In the genomic region with DNA sequence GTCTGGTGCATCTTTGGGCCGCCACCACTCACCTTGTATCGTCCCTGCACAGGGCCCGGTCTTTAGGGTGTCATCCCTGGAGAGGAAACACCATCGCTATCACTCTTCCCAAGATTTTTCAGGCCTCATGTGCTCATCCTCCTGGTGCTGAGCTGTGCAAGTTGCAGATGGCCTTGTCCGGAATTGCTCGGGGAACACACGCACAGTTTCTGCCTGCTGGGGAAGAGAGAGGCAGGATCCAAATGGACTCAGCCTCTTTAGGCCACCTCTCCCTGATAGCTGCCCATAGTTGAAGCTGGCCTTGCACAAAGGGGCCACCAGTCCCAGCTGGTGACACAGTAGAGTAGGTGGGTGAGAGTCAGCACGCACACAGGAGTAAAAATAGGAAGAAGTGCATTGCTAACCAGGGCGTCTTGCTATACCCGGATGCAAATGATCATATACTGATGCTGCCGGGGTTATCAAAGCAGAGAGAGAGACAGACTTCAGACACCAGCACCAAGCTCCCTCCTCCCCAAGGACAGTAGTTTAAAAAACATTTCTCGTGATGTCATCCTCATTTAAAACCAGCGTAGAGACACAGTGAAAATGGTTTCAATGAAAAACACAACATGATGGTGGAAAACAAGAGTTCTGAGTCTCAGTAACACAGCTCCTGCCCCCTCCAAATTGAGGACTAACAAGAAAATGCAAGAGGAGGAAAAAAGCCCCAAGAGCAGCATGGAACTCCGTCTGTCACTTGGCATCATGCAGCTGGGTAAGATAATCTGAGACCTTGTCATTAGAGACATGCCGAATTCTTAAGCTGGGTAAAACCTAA, we compare ENCODE assay signal across 28 cellular contexts.
DNase-seq lines count a peak whose midpoint lies in the region; ATAC-seq, FAIRE-seq and TF ChIP-seq lines count a peak whose summit lies in the region.
"Had no signal": no experiment of that assay in that cellular context is flagged by ENCODE, and none has a peak within 500 bp of the region (broad histone marks: within the 10 kb centered on the region; RNA-seq: fewer than 3 reads in every experiment).

No MANE protein-coding gene starts in this region.

- POLR2A ChIA-PET in K562 (lab: Yijun Ruan, JAX): interaction anchor here (1.0 kb wide), 1 partner anchor 7 kb away, joined by 4 read pairs; no protein-coding TSS in a partner anchor

- H3K4me1 ChIP-seq in Karpas-422 (ENCODE audit: low read length) (peaks cover 46% of the 10 kb centered on the region), K562 (replicated peaks in 1 of 2; ENCODE audit: control insufficient read depth in 2 of 2, insufficient read depth in 2 of 2, low read length in 2 of 2) (peaks cover 18 to 37% of the 10 kb centered on the region in 2 experiments; a peak in 4 of 5 replicates), osteoblast (ENCODE audit: insufficient read depth, low read length) (peaks cover 6% of the 10 kb centered on the region)
- H3K4me1 ChIP-seq: thyroid gland had no signal

- peaks cover 7% of the 10 kb centered on the region for H3K4me1 Mint-ChIP-seq in activated T-helper 1 cell treated with anti-CD3 and anti-CD28 coated beads, Interleukin-12 subunit alpha, Interleukin-12 subunit beta, Interleukin-2, Interleukin-4 antibody, amounts not matched to agents 30 ng/mL and 10 ng/mL and 1 ng/mL, durations not matched to agents 14 hours and 24 hours and 36 hours (ENCODE audit: low read depth)
- H3K4me1 Mint-ChIP-seq: central memory CD8-positive, alpha-beta T cell; natural killer cell had no signal

- FAIRE-seq in K562 (lab: Jason Lieb, UNC): no peak
- FAIRE-seq: GM18507, small intestine had no signal

- no peak for TF ChIP-seq EP300 in K562 (IDR thresholded peaks at IDR 0.05; ENCODE audit: low read length)

- H3K36me3 Mint-ChIP-seq in activated T-helper 1 cell treated with anti-CD3 and anti-CD28 coated beads, Interleukin-12 subunit alpha, Interleukin-12 subunit beta, Interleukin-2, Interleukin-4 antibody, amounts not matched to agents 30 ng/mL and 10 ng/mL and 1 ng/mL, durations not matched to agents 14 hours and 24 hours and 36 hours (ENCODE audit: low read depth): no peaks in the 10 kb centered on the region
- H3K36me3 Mint-ChIP-seq: activated naive CD4-positive, alpha-beta T cell treated with anti-CD3 and anti-CD28 coated beads, Interleukin-2, amount 50 U/mL, for 24 hours; mesothelial cell of epicardium; natural killer cell had no signal

- no peak overlapping the region for H3K4me3 Mint-ChIP-seq in activated T-helper 1 cell treated with anti-CD3 and anti-CD28 coated beads, Interleukin-12 subunit alpha, Interleukin-12 subunit beta, Interleukin-2, Interleukin-4 antibody, amounts not matched to agents 30 ng/mL and 10 ng/mL and 1 ng/mL, durations not matched to agents 14 hours and 24 hours and 36 hours
- H3K4me3 Mint-ChIP-seq: activated B cell treated with CpG ODN at 0.5 μM for 24 hours; activated naive CD4-positive, alpha-beta T cell treated with anti-CD3 and anti-CD28 coated beads, Interleukin-2, amount 50 U/mL, for 24 hours; activated T-helper 17 cell treated with anti-CD3 and anti-CD28 coated beads, Interleukin-2, amount 50 U/mL, for 72 hours; central memory CD8-positive, alpha-beta T cell; mesothelial cell of epicardium; natural killer cell; stimulated activated naive CD8-positive, alpha-beta T cell treated with anti-CD3 and anti-CD28 coated beads, Interleukin-15, amount 100 ng/mL, for 72 hours had no signal

- peak overlapping the region; percentile 13; the same call in 1 of the 2 replicates for H2AFZ ChIP-seq in Karpas-422 (ENCODE audit: low read length)
- H2AFZ ChIP-seq in K562 (ENCODE audit: low read depth, low read length): peak overlapping the region; percentile 29
- peak overlapping the region; percentile 79 for H2AFZ ChIP-seq in osteoblast (ENCODE audit: low read length)

- TF ChIP-seq CTCF in K562 (IDR thresholded peaks at IDR 0.05 in 2 of 3, conservative IDR thresholded peaks at IDR 0.05 in 1 of 3; ENCODE audit: insufficient read depth in 2 of 3, low read depth in 1 of 3, low read length in 3 of 3) (no peak), osteoblast (IDR thresholded peaks at IDR 0.05; ENCODE audit: extremely low read depth, low read depth, low read length) (no peak)

- TF ChIP-seq POLR2A in K562 (conservative IDR thresholded peaks at IDR 0.05): no peak

- H3K9me3 ChIP-seq in Karpas-422 (ENCODE audit: low read length) (no peaks in the 10 kb centered on the region), K562 (replicated peaks; ENCODE audit: control insufficient read depth, insufficient read depth, low read depth, low read length) (no peaks in the 10 kb centered on the region), osteoblast (ENCODE audit: low read depth, low read length) (no peaks in the 10 kb centered on the region)
- H3K9me3 ChIP-seq: Peyer's patch, thyroid gland had no signal

- intact Hi-C loops in K562 (cut with micrococcal nuclease): no loop called here
- intact Hi-C loops in activated T-helper 1 cell treated with anti-CD3 and anti-CD28 coated beads, Interleukin-12 subunit alpha, Interleukin-12 subunit beta, Interleukin-2, Interleukin-4 antibody, amounts not matched to agents 30 ng/mL and 10 ng/mL and 1 ng/mL, durations not matched to agents 14 hours and 24 hours and 36 hours (cut with micrococcal nuclease): no loop called here

- H3K4me2 ChIP-seq in Karpas-422 (ENCODE audit: low read depth, low read length, poor library complexity, severe bottlenecking) (peak overlapping the region; percentile 59), K562 (ENCODE audit: insufficient read depth, low read length) (no peak overlapping the region), osteoblast (ENCODE audit: insufficient read depth, low read length) (no peak overlapping the region)

- no peaks in the 10 kb centered on the region for H4K20me1 ChIP-seq in Karpas-422 (ENCODE audit: insufficient read depth, low read depth, low read length)
- no peaks in the 10 kb centered on the region for H4K20me1 ChIP-seq in K562 (replicated peaks; ENCODE audit: control insufficient read depth, insufficient read depth, low read length)
- no peaks in the 10 kb centered on the region for H4K20me1 ChIP-seq in osteoblast (ENCODE audit: insufficient read depth, low read length)

- H3K9ac ChIP-seq in Karpas-422 (ENCODE audit: low read length): peak overlapping the region; percentile 52
- H3K9ac ChIP-seq in K562 (ENCODE audit: insufficient read depth in 1 of 2, low read depth in 2 of 2, low read length in 2 of 2): peak overlapping the region in 1 of 2 experiments; percentile 4; a peak in 1 of 4 replicates

- DNase-seq in NCI-H2171 treated with DMSO at 0.1 percent for 48 hours (lab: John Stamatoyannopoulos, UW) (peak; percentile 51), NCI-H2171 (lab: John Stamatoyannopoulos, UW) (no peak), Karpas-422 (peak; percentile 67), K562 (ENCODE audit: extremely low read depth in 1 of 4, low spot score in 3 of 4) (no peak), osteoblast (ENCODE audit: insufficient read length, low spot score, missing footprints) (no peak), H7 (no peak), cortex of kidney (lab: John Stamatoyannopoulos, UW) (no peak)
- DNase-seq in activated T-helper 1 cell treated with anti-CD3 and anti-CD28 coated beads, Interleukin-12 subunit alpha, Interleukin-12 subunit beta, Interleukin-2, Interleukin-4 antibody, amounts not matched to agents 30 ng/mL and 10 ng/mL and 1 ng/mL, durations not matched to agents 14 hours and 24 hours and 36 hours (ENCODE audit: low spot score): no peak
- DNase-seq: 8988T; activated B cell treated with CpG ODN at 0.5 μM for 24 hours; activated CD4-positive, alpha-beta T cell treated with anti-CD3 and anti-CD28 coated beads, Interleukin-2, amount 50 U/mL, for 1 hour; DMS53; GDM1; islet precursor cell; natural killer cell; NCI-H1694; Peyer's patch; small intestine; stimulated activated CD4-positive, alpha-beta T cell treated with anti-CD3 and anti-CD28 coated beads, Interleukin-1b, Interleukin-23, amount 100 ng/mL, for 48 hours; stimulated activated CD8-positive, alpha-beta memory T cell treated with anti-CD3 and anti-CD28 coated beads, Interleukin-4, amount 100 ng/mL, for 48 hours; stimulated activated naive CD8-positive, alpha-beta T cell treated with anti-CD3 and anti-CD28 coated beads, Interleukin-15, amount 100 ng/mL, for 72 hours; thyroid gland had no signal

- BruUV-seq in K562 (replicated peaks; lab: Mats Ljungman, UMichigan): no TSS peak

- H3K27ac ChIP-seq in Karpas-422 (ENCODE audit: low read length) (peak overlapping the region; percentile 51; the same call in 1 of the 2 replicates), K562 (ENCODE audit: extremely low read depth, low read depth, low read length) (no peak overlapping the region), osteoblast (ENCODE audit: low read depth, low read length) (no peak overlapping the region)
- H3K27ac ChIP-seq: Peyer's patch, thyroid gland had no signal

- no peak for TF ChIP-seq RAD21 in K562 (CRISPR knock-in tag; conservative IDR thresholded peaks at IDR 0.05 in 1 of 2, IDR thresholded peaks at IDR 0.05 in 1 of 2)

- H3K9me2 ChIP-seq in Karpas-422 (replicated peaks; ENCODE audit: insufficient read depth, low read length): no peaks in the 10 kb centered on the region

- H3K36me3 ChIP-seq in Karpas-422 (ENCODE audit: insufficient read depth, low read length): no peaks in the 10 kb centered on the region
- H3K36me3 ChIP-seq in K562 (ENCODE audit: control insufficient read depth, insufficient read depth, low read length): no peaks in the 10 kb centered on the region
- no peaks in the 10 kb centered on the region for H3K36me3 ChIP-seq in osteoblast (ENCODE audit: insufficient read depth, low read length)
- no peaks in the 10 kb centered on the region for H3K36me3 ChIP-seq in H7 (replicated peaks; ENCODE audit: control insufficient read depth, insufficient read depth, low read length)
- H3K36me3 ChIP-seq: Peyer's patch, thyroid gland had no signal

- no peaks in the 10 kb centered on the region for H3K9me3 Mint-ChIP-seq in activated T-helper 1 cell treated with anti-CD3 and anti-CD28 coated beads, Interleukin-12 subunit alpha, Interleukin-12 subunit beta, Interleukin-2, Interleukin-4 antibody, amounts not matched to agents 30 ng/mL and 10 ng/mL and 1 ng/mL, durations not matched to agents 14 hours and 24 hours and 36 hours
- H3K9me3 Mint-ChIP-seq: activated B cell treated with CpG ODN at 0.5 μM for 24 hours; activated naive CD4-positive, alpha-beta T cell treated with anti-CD3 and anti-CD28 coated beads, Interleukin-2, amount 50 U/mL, for 24 hours; activated T-helper 17 cell treated with anti-CD3 and anti-CD28 coated beads, Interleukin-2, amount 50 U/mL, for 72 hours; central memory CD8-positive, alpha-beta T cell; mesothelial cell of epicardium; natural killer cell; stimulated activated naive CD8-positive, alpha-beta T cell treated with anti-CD3 and anti-CD28 coated beads, Interleukin-15, amount 100 ng/mL, for 72 hours had no signal

- H3K27me3 ChIP-seq in Karpas-422 (ENCODE audit: low read length) (no peaks in the 10 kb centered on the region), K562 (ENCODE audit: control insufficient read depth in 2 of 2, insufficient read depth in 2 of 2, low read length in 2 of 2) (no peaks in the 10 kb centered on the region), osteoblast (ENCODE audit: insufficient read depth, low read length) (no peaks in the 10 kb centered on the region), H7 (ENCODE audit: control insufficient read depth, insufficient read depth, low read length) (no peaks in the 10 kb centered on the region)
- H3K27me3 ChIP-seq: Peyer's patch, thyroid gland had no signal

- no peak for ATAC-seq in K562
- ATAC-seq: activated T-helper 17 cell treated with anti-CD3 and anti-CD28 coated beads, Interleukin-2, amount 50 U/mL, for 72 hours; HCT116; natural killer cell; stimulated activated naive CD8-positive, alpha-beta T cell treated with anti-CD3 and anti-CD28 coated beads, Interleukin-15, amount 100 ng/mL, for 72 hours had no signal

- H3K4me3 ChIP-seq in Karpas-422 (ENCODE audit: low read length) (peak overlapping the region; percentile 40; the same call in 1 of the 2 replicates), K562 (no peak overlapping the region), osteoblast (ENCODE audit: insufficient read depth, low read length) (no peak overlapping the region), H7 (ENCODE audit: insufficient read depth, low read depth, low read length) (no peak overlapping the region)
- H3K4me3 ChIP-seq: Peyer's patch, thyroid gland had no signal

- 70% methylated on average over 15 of the region's 15 CpGs for WGBS in K562 (ENCODE audit: insufficient coverage, low coverage, missing lambda C conversion rate)

- CTCF ChIA-PET in K562 (lab: Yijun Ruan, JAX; ENCODE audit: low intra/inter-chr PET ratio): no interaction called here

- no peaks in the 10 kb centered on the region for H3K9me1 ChIP-seq in K562 (ENCODE audit: control insufficient read depth, insufficient read depth, low read length)

- H3K79me2 ChIP-seq in Karpas-422 (ENCODE audit: low read length): no peaks in the 10 kb centered on the region
- H3K79me2 ChIP-seq in K562 (ENCODE audit: control insufficient read depth, insufficient read depth, low read length): no peaks in the 10 kb centered on the region
- H3K79me2 ChIP-seq in osteoblast (ENCODE audit: insufficient read depth, low read length): no peaks in the 10 kb centered on the region

- in situ Hi-C loops in K562 (cut with MboI): no loop called here

- H3K27ac Mint-ChIP-seq in activated T-helper 1 cell treated with anti-CD3 and anti-CD28 coated beads, Interleukin-12 subunit alpha, Interleukin-12 subunit beta, Interleukin-2, Interleukin-4 antibody, amounts not matched to agents 30 ng/mL and 10 ng/mL and 1 ng/mL, durations not matched to agents 14 hours and 24 hours and 36 hours: no peak overlapping the region
- H3K27ac Mint-ChIP-seq: activated B cell treated with CpG ODN at 0.5 μM for 24 hours; activated naive CD4-positive, alpha-beta T cell treated with anti-CD3 and anti-CD28 coated beads, Interleukin-2, amount 50 U/mL, for 24 hours; activated T-helper 17 cell treated with anti-CD3 and anti-CD28 coated beads, Interleukin-2, amount 50 U/mL, for 72 hours; mesothelial cell of epicardium; natural killer cell had no signal

- peaks cover 3% of the 10 kb centered on the region for H3K27me3 Mint-ChIP-seq in activated T-helper 1 cell treated with anti-CD3 and anti-CD28 coated beads, Interleukin-12 subunit alpha, Interleukin-12 subunit beta, Interleukin-2, Interleukin-4 antibody, amounts not matched to agents 30 ng/mL and 10 ng/mL and 1 ng/mL, durations not matched to agents 14 hours and 24 hours and 36 hours (ENCODE audit: insufficient read depth)
- H3K27me3 Mint-ChIP-seq: activated naive CD4-positive, alpha-beta T cell treated with anti-CD3 and anti-CD28 coated beads, Interleukin-2, amount 50 U/mL, for 24 hours; activated T-helper 17 cell treated with anti-CD3 and anti-CD28 coated beads, Interleukin-2, amount 50 U/mL, for 72 hours; central memory CD8-positive, alpha-beta T cell; stimulated activated naive CD8-positive, alpha-beta T cell treated with anti-CD3 and anti-CD28 coated beads, Interleukin-15, amount 100 ng/mL, for 72 hours had no signal

Comparison
In these comparisons a context has a peak if more than half of its experiments do, and no peak if none do; other contexts are left out.
1. DNase-seq: peak in NCI-H2171 treated with DMSO at 0.1 percent for 48 hours (single experiment) and Karpas-422 (single experiment); none in NCI-H2171 (single experiment), K562 (0 of 4), osteoblast (single experiment), H7 (single experiment), cortex of kidney (single experiment) and activated T-helper 1 cell treated with anti-CD3 and anti-CD28 coated beads, Interleukin-12 subunit alpha, Interleukin-12 subunit beta, Interleukin-2, Interleukin-4 antibody, amounts not matched to agents 30 ng/mL and 10 ng/mL and 1 ng/mL, durations not matched to agents 14 hours and 24 hours and 36 hours (single experiment).
2. H2AFZ ChIP-seq: peak in every context shown above with its lines; median percentile 79 in osteoblast; 29 in K562; 13 in Karpas-422.